Comparison of ENCODE assay signal across 10 cellular contexts in the genomic region with DNA sequence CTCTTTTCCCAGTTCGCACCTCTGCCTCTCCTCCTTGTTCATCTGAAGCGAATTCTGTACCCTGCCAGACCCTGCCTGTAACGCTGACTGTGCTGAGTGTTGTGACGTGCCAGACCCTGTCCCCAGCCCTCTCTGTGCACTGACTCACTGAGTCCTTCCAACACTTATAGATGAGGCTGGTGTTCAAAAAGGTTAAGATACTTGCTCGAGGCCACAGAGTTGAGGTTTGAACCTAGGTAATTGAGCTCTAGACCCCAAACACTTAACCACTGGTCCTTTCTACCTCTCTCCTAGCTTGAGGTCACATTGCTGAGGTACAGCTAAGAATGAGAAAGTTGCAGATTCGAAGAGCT. TPM values are rescaled to one million over a fixed set of nuclear protein-coding genes. Genes with fewer than 3 reads are reported as not detected.
DNase-seq lines count a peak whose midpoint lies in the region; ATAC-seq and TF ChIP-seq lines count a peak whose summit lies in the region.
"Had no signal": no experiment of that assay in that cellular context is flagged by ENCODE, and none has a peak within 500 bp of the region (broad histone marks: within the 10 kb centered on the region; RNA-seq: fewer than 3 reads in every experiment).

No MANE protein-coding gene starts in this region.

- no peak for TF ChIP-seq CTCF in stomach (IDR thresholded peaks at IDR 0.05)
- no peak for TF ChIP-seq CTCF in PC-9 (conservative IDR thresholded peaks at IDR 0.05)

- intact Hi-C loops in stomach (cut with DNase I; ENCODE audit: low total_unique reads) (no loop called here), PC-9 (cut with micrococcal nuclease; ENCODE audit: unreplicated experiment) (no loop called here)

- no peaks in the 10 kb centered on the region for H3K9me2 ChIP-seq in PC-9 (ENCODE audit: insufficient read depth)

- WGBS in stomach, 5 donors = 81 to 96% (median 88%) methylated on average over 6 of the region's 6 CpGs

- DNase-seq in activated effector memory CD4-positive, alpha-beta T cell treated with anti-CD3 and anti-CD28 coated beads, Interleukin-2, amount 50 U/mL, for 16 hours = peak; percentile 73
- DNase-seq in activated effector memory CD4-positive, alpha-beta T cell treated with Interleukin-2 at 50 U/mL for 16 hours = no peak
- DNase-seq in T-cell (no peak), stomach (no peak), NAMALWA (ENCODE audit: low spot score) (no peak), PC-9 (no peak)
- peak in 2 of 3 experiments; percentile 7 to 8 for DNase-seq in effector memory CD8-positive, alpha-beta T cell
- DNase-seq: NCI-H1105 treated with DMSO at 0.1 percent for 48 hours, SHP77 treated with DMSO at 0.1 percent for 48 hours had no signal

- H3K27me3 Mint-ChIP-seq in T-cell = no peaks in the 10 kb centered on the region
- H3K27me3 Mint-ChIP-seq in effector memory CD8-positive, alpha-beta T cell = no peaks in the 10 kb centered on the region

- H3K36me3 ChIP-seq in stomach (no peaks in the 10 kb centered on the region), PC-9 (ENCODE audit: low read depth) (no peaks in the 10 kb centered on the region)

- peaks cover 51 to 67% (median 56%) of the 10 kb centered on the region in 3 donors for H3K4me1 Mint-ChIP-seq in T-cell
- H3K4me1 Mint-ChIP-seq in effector memory CD8-positive, alpha-beta T cell (ENCODE audit: low read depth in 2 of 2) = peaks cover 53 to 59% of the 10 kb centered on the region in 2 donors

- H3K27me3 ChIP-seq in stomach (no peaks in the 10 kb centered on the region), PC-9 (ENCODE audit: insufficient read depth, low read depth) (no peaks in the 10 kb centered on the region)

- H3K9me3 ChIP-seq in stomach (no peaks in the 10 kb centered on the region), PC-9 (ENCODE audit: insufficient read depth, low read depth) (no peaks in the 10 kb centered on the region)

- no peak overlapping the region for H3K4me2 ChIP-seq in PC-9

- H3K9me3 Mint-ChIP-seq in T-cell = no peaks in the 10 kb centered on the region
- no peaks in the 10 kb centered on the region for H3K9me3 Mint-ChIP-seq in effector memory CD8-positive, alpha-beta T cell

- ATAC-seq in T-cell (replicated peaks in 1 of 4) (peak in 2 of 4 experiments; percentile 45 to 47), GM19452 (IDR thresholded peaks at IDR 0.05; ENCODE audit: unreplicated experiment) (no peak)
- peak; percentile 70 for ATAC-seq in effector memory CD8-positive, alpha-beta T cell (replicated peaks)

- H3K27ac ChIP-seq in stomach (peak overlapping the region in 4 of 5 donors; percentile 36 to 63 (median 55)), PC-9 (no peak overlapping the region)

- no peaks in the 10 kb centered on the region for H3K79me2 ChIP-seq in PC-9 (ENCODE audit: low read depth)

- no peak overlapping the region for H2AFZ ChIP-seq in PC-9

- no peaks in the 10 kb centered on the region for H4K20me1 ChIP-seq in PC-9 (ENCODE audit: insufficient read depth)

- H3K4me3 ChIP-seq in stomach (no peak overlapping the region), PC-9 (no peak overlapping the region)

- BruUV-seq in PC-9 (replicated peaks; lab: Mats Ljungman, UMichigan) = no TSS peak

- POLR2A ChIA-PET in T-cell (lab: Charles Lee) = interaction anchor here in 1 of 2 donors (0.6 to 1.4 kb wide), 4 partner anchors 20 to 1902 kb away, joined by 3 to 4 read pairs (median 4); partner anchors contain the start of gene NEDD9
- POLR2A ChIA-PET in PC-9 (lab: Charles Lee; ENCODE audit: unreplicated experiment) = interaction anchor here (0.6 to 0.7 kb wide), 2 partner anchors 40 to 128 kb away, joined by 3 to 4 read pairs; no protein-coding TSS in a partner anchor

- CTCF ChIA-PET in T-cell (lab: Charles Lee) = interaction anchor here in 1 of 2 donors (0.6 kb wide), 2 partner anchors 43 to 106 kb away, joined by 3 to 4 read pairs; no protein-coding TSS in a partner anchor
- CTCF ChIA-PET in PC-9 (lab: Charles Lee) = interaction anchor here (1.1 kb wide), 1 partner anchor 19 kb away, joined by 3 read pairs; no protein-coding TSS in a partner anchor

- peak overlapping the region in 2 of 3 donors; percentile 29 to 61 for H3K4me3 Mint-ChIP-seq in T-cell
- H3K4me3 Mint-ChIP-seq in effector memory CD8-positive, alpha-beta T cell = peak overlapping the region; percentile 46 to 70

- TF ChIP-seq POLR2A in stomach (IDR thresholded peaks at IDR 0.05) = no peak

- peak overlapping the region; percentile 65 to 86 for H3K27ac Mint-ChIP-seq in T-cell
- H3K27ac Mint-ChIP-seq in effector memory CD8-positive, alpha-beta T cell = peak overlapping the region; percentile 85 to 95

- TF ChIP-seq EP300 in stomach (IDR thresholded peaks at IDR 0.05) = no peak

- no peaks in the 10 kb centered on the region for H3F3A ChIP-seq in PC-9 (ENCODE audit: insufficient read depth, low read depth)

- H3K4me1 ChIP-seq in stomach (peaks cover 32 to 47% (median 33%) of the 10 kb centered on the region in 4 donors), PC-9 (replicated peaks; ENCODE audit: insufficient read depth) (peaks cover 10% of the 10 kb centered on the region; the same call in 1 of the 2 replicates)

- peaks cover 38% of the 10 kb centered on the region for H3K36me3 Mint-ChIP-seq in T-cell
- peaks cover 5% of the 10 kb centered on the region for H3K36me3 Mint-ChIP-seq in effector memory CD8-positive, alpha-beta T cell (ENCODE audit: insufficient read depth)

RNA-seq across cellular contexts. Expression of gene NEDD9, which starts 45.7 kb away (rescaled TPM):
- total RNA-seq in T-cell (10 to 100 TPM; 30.8 to 55.3 (median 33.7) TPM), stomach (10 to 100 TPM; 11.3 to 97.9 (median 48.2) TPM), PC-9 (2021) (35.8 and 57.5 TPM in 2 replicates)
- 10 to 100 TPM in 1 of 3 donors, 1 to 10 TPM in 2; 4.2 to 19.6 (median 9.2) TPM for polyA plus RNA-seq in stomach

Comparison
In these comparisons a context has a peak if more than half of its experiments do, and no peak if none do; other contexts are left out.
1. DNase-seq: peak in activated effector memory CD4-positive, alpha-beta T cell treated with anti-CD3 and anti-CD28 coated beads, Interleukin-2, amount 50 U/mL, for 16 hours (single experiment) and effector memory CD8-positive, alpha-beta T cell (2 of 3); none in activated effector memory CD4-positive, alpha-beta T cell treated with Interleukin-2 at 50 U/mL for 16 hours (single experiment), T-cell (0 of 34), stomach (single experiment), NAMALWA (single experiment) and PC-9 (0 of 2).